11 cellular contexts compared by ENCODE assay signal in genomic region chr3:75294124-75294523, GRCh38.
A peak's percentile ranks its signal among the peaks of the same experiment; 100 is the strongest.
DNase-seq lines count a peak whose midpoint lies in the region; ATAC-seq, FAIRE-seq and TF ChIP-seq lines count a peak whose summit lies in the region.
"Had no signal": no experiment of that assay in that cellular context is flagged by ENCODE, and none has a peak within 500 bp of the region (broad histone marks: within the 10 kb centered on the region; RNA-seq: fewer than 3 reads in every experiment).

No MANE protein-coding gene starts in this region.

- H3K27me3 Mint-ChIP-seq in naive thymus-derived CD4-positive, alpha-beta T cell = peaks cover 0 to 17% (median 8%) of the 10 kb centered on the region in 5 donors
- H3K27me3 Mint-ChIP-seq: activated B cell treated with CpG ODN at 0.5 μM for 24 hours, B cell had no signal

- WGBS in pancreas, 2 donors = 4 to 5% methylated on average over 4 of the region's 4 CpGs

- peak; percentile 31 for DNase-seq in NCI-H1092 treated with DMSO at 0.1 percent for 48 hours (lab: John Stamatoyannopoulos, UW)
- DNase-seq in NCI-H1092 (lab: John Stamatoyannopoulos, UW) = no peak
- peak; percentile 8 for DNase-seq in RWPE1 (ENCODE audit: low spot score)
- DNase-seq in fibroblast of villous mesenchyme (ENCODE audit: low read depth) = peak; percentile 16
- peak; percentile 16 to 64 (median 36) for DNase-seq in pancreas
- no peak for DNase-seq in naive thymus-derived CD4-positive, alpha-beta T cell
- DNase-seq in central memory CD4-positive, alpha-beta T cell = no peak
- DNase-seq: activated B cell treated with CpG ODN at 0.5 μM for 24 hours had no signal

- CTCF ChIA-PET in RWPE1 (lab: Yijun Ruan, JAX) = interaction anchor here (0.6 kb wide), 1 partner anchor 145 kb away, joined by 3 read pairs; no protein-coding TSS in a partner anchor
- CTCF ChIA-PET in naive thymus-derived CD4-positive, alpha-beta T cell (lab: Charles Lee) = no interaction called here

- no peaks in the 10 kb centered on the region for H3K36me3 ChIP-seq in pancreas
- H3K36me3 ChIP-seq in naive thymus-derived CD4-positive, alpha-beta T cell (ENCODE audit: control insufficient read depth in 2 of 3, insufficient read depth in 3 of 3, low read length in 3 of 3) = no peaks in the 10 kb centered on the region

- POLR2A ChIA-PET in RWPE1 (lab: Yijun Ruan, JAX; ENCODE audit: low non-redundant PET) = no interaction called here
- POLR2A ChIA-PET in naive thymus-derived CD4-positive, alpha-beta T cell (lab: Charles Lee) = no interaction called here

- H3K9me3 ChIP-seq in pancreas = no peaks in the 10 kb centered on the region
- no peaks in the 10 kb centered on the region for H3K9me3 ChIP-seq in naive thymus-derived CD4-positive, alpha-beta T cell (ENCODE audit: control insufficient read depth in 2 of 3, low read length in 3 of 3)

- H3K4me3 ChIP-seq in fibroblast of villous mesenchyme (ENCODE audit: low read depth, low read length) (no peak overlapping the region), pancreas (no peak overlapping the region)
- no peak overlapping the region for H3K4me3 ChIP-seq in naive thymus-derived CD4-positive, alpha-beta T cell (ENCODE audit: low read length)

- peaks cover 0 to 5% (median 0%) of the 10 kb centered on the region in 3 donors for H3K4me1 ChIP-seq in pancreas
- H3K4me1 ChIP-seq in naive thymus-derived CD4-positive, alpha-beta T cell (ENCODE audit: control insufficient read depth in 2 of 2, insufficient read depth in 2 of 2, low read length in 2 of 2) = no peaks in the 10 kb centered on the region

- H3K27me3 ChIP-seq in pancreas = no peaks in the 10 kb centered on the region
- no peaks in the 10 kb centered on the region for H3K27me3 ChIP-seq in naive thymus-derived CD4-positive, alpha-beta T cell (ENCODE audit: control insufficient read depth in 2 of 2, insufficient read depth in 2 of 2, low read length in 2 of 2)

- no peak overlapping the region for H3K27ac ChIP-seq in RWPE1
- H3K27ac ChIP-seq in pancreas = no peak overlapping the region
- no peak overlapping the region for H3K27ac ChIP-seq in naive thymus-derived CD4-positive, alpha-beta T cell (ENCODE audit: low read depth, low read length)

- TF ChIP-seq CTCF in RWPE1 (conservative IDR thresholded peaks at IDR 0.05; ENCODE audit: low read depth) (no peak), fibroblast of villous mesenchyme (IDR thresholded peaks at IDR 0.05; ENCODE audit: insufficient read depth, low read depth, low read length) (peak; percentile 70), pancreas (IDR thresholded peaks at IDR 0.05) (peak; percentile 31 to 54 (median 46))

- peaks cover 0 to 2% (median 0%) of the 10 kb centered on the region in 7 donors for H3K4me1 Mint-ChIP-seq in naive thymus-derived CD4-positive, alpha-beta T cell
- H3K4me1 Mint-ChIP-seq: activated B cell treated with CpG ODN at 0.5 μM for 24 hours, B cell had no signal

- no peak overlapping the region for H3K27ac Mint-ChIP-seq in naive thymus-derived CD4-positive, alpha-beta T cell
- H3K27ac Mint-ChIP-seq: activated B cell treated with CpG ODN at 0.5 μM for 24 hours; B cell; natural killer cell treated with Interleukin-12 subunit alpha and Interleukin-12 subunit beta and Interleukin-15 and Interleukin-18, amount 100 ng/mL, for 72 hours had no signal

- no peak overlapping the region for H3K4me3 Mint-ChIP-seq in naive thymus-derived CD4-positive, alpha-beta T cell
- H3K4me3 Mint-ChIP-seq: activated B cell treated with CpG ODN at 0.5 μM for 24 hours; B cell; natural killer cell treated with Interleukin-12 subunit alpha and Interleukin-12 subunit beta and Interleukin-15 and Interleukin-18, amount 100 ng/mL, for 72 hours had no signal

- H3K36me3 Mint-ChIP-seq in naive thymus-derived CD4-positive, alpha-beta T cell = no peaks in the 10 kb centered on the region
- H3K36me3 Mint-ChIP-seq: natural killer cell treated with Interleukin-12 subunit alpha and Interleukin-12 subunit beta and Interleukin-15 and Interleukin-18, amount 100 ng/mL, for 72 hours had no signal

- peak; percentile 59 for ATAC-seq in HG02642 (IDR thresholded peaks at IDR 0.05; ENCODE audit: poor library complexity, unreplicated experiment)
- ATAC-seq in pancreas = peak; percentile 98 to 100 (median 99)
- no peak for ATAC-seq in naive thymus-derived CD4-positive, alpha-beta T cell

- intact Hi-C loops in pancreas (cut with DNase I) = loop anchor here in 1 of 3 donors (10.0 kb wide), 1 partner anchor 131 kb away; no protein-coding TSS in a partner anchor
- intact Hi-C loops in naive thymus-derived CD4-positive, alpha-beta T cell (cut with micrococcal nuclease) = loop anchor here in 1 of 2 donors (2.0 kb wide), 1 partner anchor 135 kb away; no protein-coding TSS in a partner anchor

- H3K9me3 Mint-ChIP-seq in naive thymus-derived CD4-positive, alpha-beta T cell = peaks cover 0 to 14% (median 3%) of the 10 kb centered on the region in 11 donors

- peak; percentile 29 for FAIRE-seq in pancreas (lab: Jason Lieb, UNC)

Comparison
In these comparisons a context has a peak if more than half of its experiments do, and no peak if none do; other contexts are left out.
1. DNase-seq: peak in NCI-H1092 treated with DMSO at 0.1 percent for 48 hours (single experiment), RWPE1 (single experiment), fibroblast of villous mesenchyme (single experiment) and pancreas (6 of 6); none in NCI-H1092 (single experiment), naive thymus-derived CD4-positive, alpha-beta T cell (0 of 9) and central memory CD4-positive, alpha-beta T cell (single experiment).